In the genomic region with DNA sequence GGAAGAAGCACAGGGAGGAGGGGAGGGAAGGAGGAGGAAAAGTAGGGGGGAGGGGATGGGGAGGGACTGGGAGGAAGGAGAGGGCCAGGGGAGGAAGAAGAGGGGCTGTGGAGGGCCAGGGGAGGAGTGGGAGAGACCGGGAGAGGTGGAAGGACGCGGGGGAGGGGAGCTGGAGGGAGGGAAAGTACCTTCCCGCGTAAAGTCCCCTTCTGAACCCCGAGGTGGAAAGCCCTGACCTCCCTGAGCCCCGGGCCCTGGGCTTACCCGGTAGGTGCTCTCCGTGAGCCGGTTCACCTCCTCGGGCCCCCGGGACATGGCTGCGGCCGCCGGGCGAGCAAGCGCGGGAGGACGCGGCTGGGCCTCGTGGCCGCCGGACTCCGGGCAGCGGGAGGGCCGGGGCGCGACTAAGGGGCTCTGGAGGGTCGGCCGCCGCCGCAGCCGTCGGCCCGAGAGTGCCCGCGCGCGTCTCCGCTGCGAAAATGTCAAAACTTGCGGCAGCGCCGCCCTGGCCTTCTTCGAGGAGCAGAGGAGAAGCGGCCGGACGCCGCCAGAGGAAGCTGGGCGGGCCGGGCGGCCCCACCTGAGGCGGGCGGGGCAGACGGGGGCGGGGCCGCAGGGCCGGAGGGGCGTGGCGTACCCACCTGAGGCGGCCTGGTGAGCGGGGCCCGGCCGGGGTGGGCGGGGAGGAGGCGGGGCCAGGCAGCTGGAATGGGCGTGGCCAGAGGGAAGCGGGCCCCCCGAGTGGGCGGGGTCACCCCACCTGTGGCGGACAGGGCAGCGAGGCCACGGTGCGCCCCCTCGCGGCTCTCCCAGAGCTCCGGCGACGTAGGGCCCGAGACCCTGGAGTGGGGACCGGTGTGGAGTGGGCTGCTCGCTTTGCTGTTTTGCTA, we compare ENCODE assay signal across 8 cellular contexts. TPM values are rescaled to one million over a fixed set of nuclear protein-coding genes. Genes with fewer than 3 reads are reported as not detected.
DNase-seq lines count a peak whose midpoint lies in the region; ATAC-seq, FAIRE-seq and TF ChIP-seq lines count a peak whose summit lies in the region.

A gene with protein sequence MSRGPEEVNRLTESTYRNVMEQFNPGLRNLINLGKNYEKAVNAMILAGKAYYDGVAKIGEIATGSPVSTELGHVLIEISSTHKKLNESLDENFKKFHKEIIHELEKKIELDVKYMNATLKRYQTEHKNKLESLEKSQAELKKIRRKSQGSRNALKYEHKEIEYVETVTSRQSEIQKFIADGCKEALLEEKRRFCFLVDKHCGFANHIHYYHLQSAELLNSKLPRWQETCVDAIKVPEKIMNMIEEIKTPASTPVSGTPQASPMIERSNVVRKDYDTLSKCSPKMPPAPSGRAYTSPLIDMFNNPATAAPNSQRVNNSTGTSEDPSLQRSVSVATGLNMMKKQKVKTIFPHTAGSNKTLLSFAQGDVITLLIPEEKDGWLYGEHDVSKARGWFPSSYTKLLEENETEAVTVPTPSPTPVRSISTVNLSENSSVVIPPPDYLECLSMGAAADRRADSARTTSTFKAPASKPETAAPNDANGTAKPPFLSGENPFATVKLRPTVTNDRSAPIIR (minus strand): TSS at position 553 of the 890 bp plus-strand sequence. CDS start 238 bp downstream, at position 315.

- H3K36me3 ChIP-seq in body of pancreas (replicated peaks in 1 of 2; ENCODE audit: insufficient read depth in 1 of 2, low read depth in 2 of 2) = no peaks in the 10 kb centered on the region

- peak; percentile 72 to 95 (median 91) for TF ChIP-seq CTCF in body of pancreas (IDR thresholded peaks at IDR 0.05)

- DNase-seq in GM12892 (ENCODE audit: insufficient read length) = peak; percentile 85
- peak; percentile 90 for DNase-seq in NCI-H146 (lab: John Stamatoyannopoulos, UW)
- peak; percentile 61 for DNase-seq in T1000 (lab: John Stamatoyannopoulos, UW)
- peak; percentile 96 to 99 (median 98) for DNase-seq in body of pancreas
- peak; percentile 98 for DNase-seq in iPS-NIHi7 (ENCODE audit: extremely low spot score)
- DNase-seq in stimulated activated CD4-positive, alpha-beta T cell treated with anti-CD3 and anti-CD28 coated beads, Interleukin-15, amount 100 ng/mL, for 24 hours = peak; percentile 87
- DNase-seq in pons (ENCODE audit: low spot score) = no peak

- H3K27me3 ChIP-seq in body of pancreas = no peaks in the 10 kb centered on the region

- ATAC-seq in HG02852 (IDR thresholded peaks at IDR 0.05; ENCODE audit: unreplicated experiment) = peak; percentile 80
- peak; percentile 96 for ATAC-seq in body of pancreas

- TF ChIP-seq POLR2A in GM12892 (IDR thresholded peaks at IDR 0.05; ENCODE audit: low read depth, low read length) (peak; percentile 64; the same call in 1 of the 2 replicates), body of pancreas (IDR thresholded peaks at IDR 0.05) (peak; percentile 51 to 85 (median 71))

- no peaks in the 10 kb centered on the region for H3K9me3 ChIP-seq in body of pancreas

- peak within 1 kb of the TSS; percentile 61 to 80 for H3K4me3 ChIP-seq in body of pancreas

- FAIRE-seq in GM12892 (lab: Jason Lieb, UNC) = peak; percentile 94

- H3K27ac ChIP-seq in body of pancreas = peak within 1 kb of the TSS; percentile 70 to 98 (median 93)

- intact Hi-C loops in body of pancreas (cut with DNase I) = loop anchor here (5.0 kb wide), 1 partner anchor 108 kb away; no protein-coding TSS in a partner anchor

- WGBS in body of pancreas, 2 donors = 0% methylated on average over 11 to 41 of the region's 82 CpGs

- H3K4me1 ChIP-seq in body of pancreas = peaks cover 15% of the 10 kb centered on the region

RNA-seq across cellular contexts. Expression of the gene that starts here (rescaled TPM):
- 38.1 TPM for polyA plus RNA-seq in GM12892 (2012; ENCODE audit: missing spikeins)
- total RNA-seq in body of pancreas = 10 to 100 TPM; 15.8 to 23.1 TPM
